In genomic region chr4:48905363-48906015, GRCh38 we compare ENCODE assay signal across 9 cellular contexts. TPM values are rescaled to one million over a fixed set of nuclear protein-coding genes. Genes with fewer than 3 reads are reported as not detected.
DNase-seq lines count a peak whose midpoint lies in the region; ATAC-seq and TF ChIP-seq lines count a peak whose summit lies in the region.
"Had no signal": no experiment of that assay in that cellular context is flagged by ENCODE, and none has a peak within 500 bp of the region (broad histone marks: within the 10 kb centered on the region; RNA-seq: fewer than 3 reads in every experiment).

No MANE protein-coding gene starts in this region.

- no peak overlapping the region for H3K27ac ChIP-seq in 22Rv1
- H3K27ac ChIP-seq: neutrophil had no signal

- intact Hi-C loops in left colon (cut with DNase I, micrococcal nuclease) = no loop called here

- no peak for ATAC-seq in activated naive CD4-positive, alpha-beta T cell treated with anti-CD3 and anti-CD28 coated beads, Interleukin-2, amount 50 U/mL, for 72 hours
- ATAC-seq in left colon (peak; percentile 58), HG02870 (IDR thresholded peaks at IDR 0.05; ENCODE audit: unreplicated experiment) (no peak), HG03460 (IDR thresholded peaks at IDR 0.05; ENCODE audit: unreplicated experiment) (no peak)

- peak; percentile 41 for TF ChIP-seq CTCF in 22Rv1 (IDR thresholded peaks at IDR 0.05)
- TF ChIP-seq CTCF in type B pancreatic cell (conservative IDR thresholded peaks at IDR 0.05) = peak; percentile 25

- no peaks in the 10 kb centered on the region for H3K27me3 ChIP-seq in H7 (ENCODE audit: control insufficient read depth, insufficient read depth, low read length)

- H3K4me1 Mint-ChIP-seq in type B pancreatic cell (ENCODE audit: unreplicated experiment) = peaks cover 15% of the 10 kb centered on the region

- H3K4me3 Mint-ChIP-seq in type B pancreatic cell = peak overlapping the region; percentile 84

- peak; percentile 32 for DNase-seq in H7
- no peak for DNase-seq in activated naive CD4-positive, alpha-beta T cell treated with anti-CD3 and anti-CD28 coated beads, Interleukin-2, amount 50 U/mL, for 72 hours (ENCODE audit: low spot score in 2 of 2)
- no peak for DNase-seq in left colon
- no peak for DNase-seq in type B pancreatic cell (ENCODE audit: extremely low spot score, unreplicated experiment)
- no peak for DNase-seq in activated CD4-positive, alpha-beta T cell treated with anti-CD3 and anti-CD28 coated beads for 4 hours

- H3K4me3 ChIP-seq in H7 (ENCODE audit: insufficient read depth, low read depth, low read length) = peak overlapping the region; percentile 83

- peaks cover 15% of the 10 kb centered on the region for H3K36me3 ChIP-seq in H7 (replicated peaks; ENCODE audit: control insufficient read depth, insufficient read depth, low read length)
- H3K36me3 ChIP-seq: neutrophil had no signal

- peaks cover 18 to 21% of the 10 kb centered on the region in 2 donors for H3K36me3 Mint-ChIP-seq in activated naive CD4-positive, alpha-beta T cell treated with anti-CD3 and anti-CD28 coated beads, Interleukin-2, amount 50 U/mL, for 72 hours
- peaks cover 12% of the 10 kb centered on the region for H3K36me3 Mint-ChIP-seq in type B pancreatic cell

- no peaks in the 10 kb centered on the region for H3K9me3 Mint-ChIP-seq in activated naive CD4-positive, alpha-beta T cell treated with anti-CD3 and anti-CD28 coated beads, Interleukin-2, amount 50 U/mL, for 72 hours
- no peaks in the 10 kb centered on the region for H3K9me3 Mint-ChIP-seq in type B pancreatic cell

- no peaks in the 10 kb centered on the region for H3K27me3 Mint-ChIP-seq in type B pancreatic cell

- peak overlapping the region; percentile 94 to 96 for H3K27ac Mint-ChIP-seq in activated naive CD4-positive, alpha-beta T cell treated with anti-CD3 and anti-CD28 coated beads, Interleukin-2, amount 50 U/mL, for 72 hours
- H3K27ac Mint-ChIP-seq in type B pancreatic cell = peak overlapping the region; percentile 64

RNA-seq across cellular contexts. Expression of gene OCIAD2, which starts 1.1 kb away (rescaled TPM):
- total RNA-seq in H7 (2014; rRNA removed; shearing (Covaris generic)) = 82.3 and 83.2 TPM in 2 replicates
- 10 to 100 TPM; 53.6 to 91.7 TPM for total RNA-seq in activated naive CD4-positive, alpha-beta T cell treated with anti-CD3 and anti-CD28 coated beads, Interleukin-2, amount 50 U/mL, for 72 hours
- total RNA-seq in left colon = 100 to 1,000 TPM in 1 of 2 donors, 10 to 100 TPM in 1; 91.6 to 164 TPM
- 41.5 and 66.3 TPM in 2 replicates for total RNA-seq in type B pancreatic cell (ENCODE audit: low replicate concordance)
